In genomic region chr19:279656-280055, GRCh38 we compare ENCODE assay signal across 26 cellular contexts. TPM values are rescaled to one million over a fixed set of nuclear protein-coding genes. Genes with fewer than 3 reads are reported as not detected.
"Had no signal": no experiment of that assay in that cellular context is flagged by ENCODE, and none has a peak within 500 bp of the region (broad histone marks: within the 10 kb centered on the region; RNA-seq: fewer than 3 reads in every experiment).

No MANE protein-coding gene starts in this region.

- H3K4me3 Mint-ChIP-seq: naive thymus-derived CD8-positive, alpha-beta T cell; nephron progenitor cell; stimulated activated naive CD8-positive, alpha-beta T cell treated with anti-CD3 and anti-CD28 coated beads, Interleukin-15, amount 100 ng/mL, for 72 hours had no signal

- ATAC-seq: left ventricle myocardium superior; lower lobe of right lung; naive thymus-derived CD8-positive, alpha-beta T cell; pancreas; sciatic nerve; stimulated activated naive CD8-positive, alpha-beta T cell treated with anti-CD3 and anti-CD28 coated beads, Interleukin-15, amount 100 ng/mL, for 72 hours had no signal

- H3K9me3 Mint-ChIP-seq: naive thymus-derived CD8-positive, alpha-beta T cell; nephron progenitor cell; stimulated activated naive CD8-positive, alpha-beta T cell treated with anti-CD3 and anti-CD28 coated beads, Interleukin-15, amount 100 ng/mL, for 72 hours had no signal

- DNase-seq: dermis blood vessel endothelial cell; effector memory CD4-positive, alpha-beta T cell; foreskin melanocyte; left ventricle myocardium superior; lower lobe of right lung; naive thymus-derived CD8-positive, alpha-beta T cell; nephron progenitor cell; nucleus accumbens; pancreas; stimulated activated CD4-positive, alpha-beta T cell treated with anti-CD3 and anti-CD28 coated beads, Interleukin-12 subunit alpha, Interleukin-12 subunit beta, amount 100 ng/mL, for 4 hours; stimulated activated CD4-positive, alpha-beta T cell treated with anti-CD3 and anti-CD28 coated beads, Interleukin-1b, Interleukin-23, amount 100 ng/mL, for 48 hours; stimulated activated CD4-positive, alpha-beta T cell treated with anti-CD3 and anti-CD28 coated beads, Interleukin-4, amount 100 ng/mL, for 1 hour; stimulated activated CD8-positive, alpha-beta memory T cell treated with anti-CD3 and anti-CD28 coated beads, Interleukin-4, amount 100 ng/mL, for 48 hours; stimulated activated naive CD4-positive, alpha-beta T cell; transverse colon had no signal

- FAIRE-seq: endothelial cell of umbilical vein, keratinocyte, pancreas had no signal

- H3K4me2 ChIP-seq: smooth muscle cell had no signal

- H3K4me1 Mint-ChIP-seq: naive thymus-derived CD8-positive, alpha-beta T cell; stimulated activated naive CD8-positive, alpha-beta T cell treated with anti-CD3 and anti-CD28 coated beads, Interleukin-15, amount 100 ng/mL, for 72 hours had no signal

- H3K36me3 ChIP-seq: lower lobe of right lung, pancreas, transverse colon, vagina had no signal

- H3K27me3 ChIP-seq: pancreas, vagina had no signal

- H3K27ac Mint-ChIP-seq: nephron progenitor cell; progenitor cell of endocrine pancreas; stimulated activated naive CD8-positive, alpha-beta T cell treated with anti-CD3 and anti-CD28 coated beads, Interleukin-15, amount 100 ng/mL, for 72 hours had no signal

- H3K4me3 ChIP-seq: coronary artery, esophagus muscularis mucosa, lower lobe of right lung, pancreas, smooth muscle cell, suprapubic skin, transverse colon, vagina had no signal

- H3K9me3 ChIP-seq: esophagus muscularis mucosa, lower lobe of right lung, pancreas, suprapubic skin, transverse colon, vagina had no signal

- H3K27ac ChIP-seq: coronary artery, esophagus muscularis mucosa, lower lobe of right lung, pancreas, suprapubic skin, transverse colon, vagina had no signal

- H3K4me1 ChIP-seq: esophagus muscularis mucosa, lower lobe of right lung, pancreas, suprapubic skin, transverse colon, vagina had no signal

- H3K36me3 Mint-ChIP-seq: naive thymus-derived CD8-positive, alpha-beta T cell had no signal

RNA-seq across cellular contexts. Expression of gene PLPP2, which starts 11.5 kb away (rescaled TPM):
- total RNA-seq: myocyte; naive thymus-derived CD8-positive, alpha-beta T cell had no signal
